15 cellular contexts compared by ENCODE assay signal in the genomic region with DNA sequence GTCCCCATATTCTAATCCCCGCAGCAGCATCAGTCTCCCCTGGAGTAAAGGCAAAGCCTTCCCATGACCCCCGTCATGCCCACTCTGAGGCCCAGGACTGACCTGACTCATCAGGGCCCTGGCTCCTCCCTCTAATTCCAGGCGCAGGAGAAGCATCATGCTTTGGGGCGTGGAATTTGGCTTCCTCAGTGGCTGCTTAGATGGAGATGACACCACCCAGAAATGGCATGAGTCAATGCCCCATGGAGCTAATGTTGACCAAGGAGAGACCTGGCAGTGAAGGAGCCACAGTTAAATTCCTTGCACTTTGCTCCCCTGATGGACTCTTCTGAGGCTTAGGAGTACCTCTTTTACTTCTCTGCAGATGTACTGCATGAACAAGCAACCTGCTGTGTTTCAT.
DNase-seq lines count a peak whose midpoint lies in the region; ATAC-seq lines count a peak whose summit lies in the region.
"Had no signal": no experiment of that assay in that cellular context is flagged by ENCODE, and none has a peak within 500 bp of the region (broad histone marks: within the 10 kb centered on the region; RNA-seq: fewer than 3 reads in every experiment).

No MANE protein-coding gene starts in this region.

- no peaks in the 10 kb centered on the region for H3K27me3 ChIP-seq in NT2/D1 (ENCODE audit: insufficient read depth, insufficient read length)
- H3K27me3 ChIP-seq: colonic mucosa had no signal

- peaks cover 5% of the 10 kb centered on the region; the same call in 1 of the 2 replicates for H3K9me3 ChIP-seq in NT2/D1 (ENCODE audit: insufficient read depth, low read length)
- H3K9me3 ChIP-seq: colonic mucosa had no signal

- ATAC-seq in esophagus mucosa = peak; percentile 28
- no peak for ATAC-seq in HG03108 (IDR thresholded peaks at IDR 0.05; ENCODE audit: unreplicated experiment)
- ATAC-seq: activated naive CD8-positive, alpha-beta T cell treated with anti-CD3 and anti-CD28 coated beads, Interleukin-2, amount 50 U/mL, for 24 hours; activated T-cell treated with anti-CD3 and anti-CD28 coated beads, Interleukin-2, amount 50 U/mL, for 72 hours; left ventricle myocardium superior had no signal

- no peak overlapping the region for H3K9ac ChIP-seq in NT2/D1 (ENCODE audit: insufficient read length, low read depth)

- peaks cover 4% of the 10 kb centered on the region for H3K4me1 ChIP-seq in NT2/D1 (ENCODE audit: insufficient read depth, insufficient read length)
- H3K4me1 ChIP-seq: colonic mucosa had no signal

- no peaks in the 10 kb centered on the region for H3K36me3 ChIP-seq in NT2/D1 (ENCODE audit: insufficient read depth, insufficient read length, low read length)
- H3K36me3 ChIP-seq: colonic mucosa had no signal

- H3K4me3 ChIP-seq in NT2/D1 (ENCODE audit: insufficient read length, low read depth) = no peak overlapping the region
- H3K4me3 ChIP-seq: colonic mucosa had no signal

- DNase-seq in GM04503 (ENCODE audit: low read depth) = peak; percentile 59
- DNase-seq in NT2/D1 (ENCODE audit: low read depth, low spot score) = peak; percentile 20
- DNase-seq in NCI-H2107 treated with DMSO at 0.1 percent for 48 hours (lab: John Stamatoyannopoulos, UW; ENCODE audit: unreplicated experiment) = no peak
- DNase-seq in kidney glomerular epithelial cell (lab: John Stamatoyannopoulos, UW) = no peak
- no peak for DNase-seq in NCI-H146 (lab: John Stamatoyannopoulos, UW)
- DNase-seq: activated CD4-positive, alpha-beta memory T cell treated with anti-CD3 and anti-CD28 coated beads for 36 hours; activated naive CD8-positive, alpha-beta T cell treated with anti-CD3 and anti-CD28 coated beads, Interleukin-2, amount 50 U/mL, for 24 hours; activated T-cell treated with anti-CD3 and anti-CD28 coated beads, Interleukin-2, amount 50 U/mL, for 72 hours; colonic mucosa; COR-L47; left ventricle myocardium superior; NCI-H1048; NCI-H2171 treated with DMSO at 0.1 percent for 48 hours had no signal

Comparison
In these comparisons a context has a peak if more than half of its experiments do, and no peak if none do; other contexts are left out.
1. DNase-seq: peak in GM04503 (single experiment) and NT2/D1 (single experiment); none in NCI-H2107 treated with DMSO at 0.1 percent for 48 hours (single experiment), kidney glomerular epithelial cell (single experiment) and NCI-H146 (single experiment).